ENCODE assay signal across 17 cellular contexts in the genomic region with DNA sequence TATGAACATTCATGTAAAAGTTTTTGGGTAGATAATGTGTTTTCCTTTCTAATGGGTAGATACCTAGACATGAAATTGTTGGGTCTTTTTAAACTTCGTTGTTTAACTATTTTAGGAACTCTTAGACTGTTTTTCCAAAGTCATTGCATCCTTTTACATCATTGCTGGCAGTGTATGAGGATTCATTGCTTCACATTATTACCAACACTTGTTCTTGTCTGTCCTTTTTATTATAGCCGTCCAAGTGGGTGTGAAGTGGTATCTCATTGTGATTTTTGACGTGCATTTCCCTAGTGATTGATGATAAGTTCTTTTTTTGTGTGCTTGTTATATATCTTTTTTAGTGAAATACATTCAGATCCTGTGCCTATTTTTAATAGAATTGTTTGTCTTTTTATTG.
DNase-seq lines count a peak whose midpoint lies in the region; ATAC-seq and TF ChIP-seq lines count a peak whose summit lies in the region.
"Had no signal": no experiment of that assay in that cellular context is flagged by ENCODE, and none has a peak within 500 bp of the region (broad histone marks: within the 10 kb centered on the region; RNA-seq: fewer than 3 reads in every experiment).

No MANE protein-coding gene starts in this region.

- no peaks in the 10 kb centered on the region for H3K9me3 ChIP-seq in HEK293 (ENCODE audit: control insufficient read depth, insufficient read depth, low read depth, low read length)
- no peaks in the 10 kb centered on the region for H3K9me3 ChIP-seq in neutrophil

- POLR2A ChIA-PET in HEK293 (lab: Yijun Ruan, JAX): no interaction called here

- H3K36me3 ChIP-seq in HEK293 (ENCODE audit: control insufficient read depth in 2 of 2, insufficient read depth in 1 of 2, low read length in 2 of 2): peaks cover 4 to 46% of the 10 kb centered on the region in 2 experiments
- peaks cover 53% of the 10 kb centered on the region for H3K36me3 ChIP-seq in neutrophil

- H3K4me1 Mint-ChIP-seq in activated naive CD4-positive, alpha-beta T cell treated with anti-CD3 and anti-CD28 coated beads, Interleukin-2, amount 50 U/mL, for 24 hours: peaks cover 71% of the 10 kb centered on the region

- TF ChIP-seq CTCF in HEK293 (tag by site-specific recombination; IDR thresholded peaks at IDR 0.05) (no peak), neutrophil (IDR thresholded peaks at IDR 0.05) (no peak)

- H3K4me3 Mint-ChIP-seq in activated naive CD4-positive, alpha-beta T cell treated with anti-CD3 and anti-CD28 coated beads, Interleukin-2, amount 50 U/mL, for 24 hours: peak overlapping the region; percentile 8
- H3K4me3 Mint-ChIP-seq: HFFc6 had no signal

- H3K27ac ChIP-seq in HEK293 (ENCODE audit: extremely low read depth, low read depth, low read length) (no peak overlapping the region), neutrophil (peak overlapping the region; percentile 26)
- H3K27ac ChIP-seq: BLaER1 treated with 17β-estradiol and CSF1 and Interleukin-3, amounts not matched to agents 10 nM and 100 nM; SK-N-MC had no signal

- no peak overlapping the region for H3K4me3 ChIP-seq in HEK293 (ENCODE audit: low read depth, low read length)
- H3K4me3 ChIP-seq in neutrophil (ENCODE audit: low read depth in 1 of 2, low read length in 1 of 2): no peak overlapping the region
- H3K4me3 ChIP-seq: BLaER1 treated with 17β-estradiol and CSF1 and Interleukin-3, amounts not matched to agents 10 nM and 100 nM; SK-N-MC had no signal

- H3K4me1 ChIP-seq in HEK293 (ENCODE audit: control insufficient read depth, insufficient read depth, low read length) (no peaks in the 10 kb centered on the region), neutrophil (ENCODE audit: control insufficient read depth in 1 of 2, insufficient read depth in 1 of 2, low read depth in 1 of 2, low read length in 1 of 2) (peaks cover 22 to 27% of the 10 kb centered on the region in 2 experiments)

- CTCF ChIA-PET in HEK293 (lab: Yijun Ruan, JAX): interaction anchor here (0.7 kb wide), 1 partner anchor 173 kb away, joined by 6 read pairs; no protein-coding TSS in a partner anchor

- no peak for ATAC-seq in GM21360 (IDR thresholded peaks at IDR 0.05; ENCODE audit: unreplicated experiment)
- ATAC-seq: HepG2, Panc1 had no signal

- H3K9me3 Mint-ChIP-seq in activated naive CD4-positive, alpha-beta T cell treated with anti-CD3 and anti-CD28 coated beads, Interleukin-2, amount 50 U/mL, for 24 hours: peaks cover 14% of the 10 kb centered on the region

- H3K27me3 ChIP-seq in neutrophil: no peaks in the 10 kb centered on the region
- H3K27me3 ChIP-seq: BLaER1 treated with 17β-estradiol and CSF1 and Interleukin-3, amounts not matched to agents 10 nM and 100 nM had no signal

- H3K36me3 Mint-ChIP-seq in activated naive CD4-positive, alpha-beta T cell treated with anti-CD3 and anti-CD28 coated beads, Interleukin-2, amount 50 U/mL, for 24 hours: peaks cover 67% of the 10 kb centered on the region

- H3K27ac Mint-ChIP-seq in activated naive CD4-positive, alpha-beta T cell treated with anti-CD3 and anti-CD28 coated beads, Interleukin-2, amount 50 U/mL, for 24 hours: no peak overlapping the region
- H3K27ac Mint-ChIP-seq: HFFc6 had no signal

- no peaks in the 10 kb centered on the region for H3K27me3 Mint-ChIP-seq in activated naive CD4-positive, alpha-beta T cell treated with anti-CD3 and anti-CD28 coated beads, Interleukin-2, amount 50 U/mL, for 24 hours

- no peak for DNase-seq in activated naive CD4-positive, alpha-beta T cell treated with anti-CD3 and anti-CD28 coated beads, Interleukin-2, amount 50 U/mL, for 16 hours
- DNase-seq in NCI-H774 (lab: John Stamatoyannopoulos, UW): peak; percentile 41
- DNase-seq in NCI-H1436 (lab: John Stamatoyannopoulos, UW): no peak
- DNase-seq: DMS79, HFFc6, KG1, NCI-H2081, NCI-H2227 treated with DMSO at 0.1 percent for 48 hours, NCI-H526 had no signal

TF ChIP-seq in HEK293, 187 proteins besides CTCF, POLR2A, EP300 and RAD21:
- TF ChIP-seq, protein P1, sequence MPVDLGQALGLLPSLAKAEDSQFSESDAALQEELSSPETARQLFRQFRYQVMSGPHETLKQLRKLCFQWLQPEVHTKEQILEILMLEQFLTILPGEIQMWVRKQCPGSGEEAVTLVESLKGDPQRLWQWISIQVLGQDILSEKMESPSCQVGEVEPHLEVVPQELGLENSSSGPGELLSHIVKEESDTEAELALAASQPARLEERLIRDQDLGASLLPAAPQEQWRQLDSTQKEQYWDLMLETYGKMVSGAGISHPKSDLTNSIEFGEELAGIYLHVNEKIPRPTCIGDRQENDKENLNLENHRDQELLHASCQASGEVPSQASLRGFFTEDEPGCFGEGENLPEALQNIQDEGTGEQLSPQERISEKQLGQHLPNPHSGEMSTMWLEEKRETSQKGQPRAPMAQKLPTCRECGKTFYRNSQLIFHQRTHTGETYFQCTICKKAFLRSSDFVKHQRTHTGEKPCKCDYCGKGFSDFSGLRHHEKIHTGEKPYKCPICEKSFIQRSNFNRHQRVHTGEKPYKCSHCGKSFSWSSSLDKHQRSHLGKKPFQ (tag by site-specific recombination; IDR thresholded peaks at IDR 0.05): 0 out of 2 replicates have a peak, but pooled peaks have one; percentile 18
- TF ChIP-seq ZNF670 (tag by site-specific recombination; IDR thresholded peaks at IDR 0.05; ENCODE audit: low read depth): no peak
TF ChIP-seq in HEK293: peak in this region for 1.
